Comparison of ENCODE assay signal across 12 cellular contexts in genomic region chr6:137728386-137729349, GRCh38.
DNase-seq lines count a peak whose midpoint lies in the region; ATAC-seq lines count a peak whose summit lies in the region.
"Had no signal": no experiment of that assay in that cellular context is flagged by ENCODE, and none has a peak within 500 bp of the region (broad histone marks: within the 10 kb centered on the region; RNA-seq: fewer than 3 reads in every experiment).

No MANE protein-coding gene starts in this region.

- H3K27ac ChIP-seq in caudate nucleus (ENCODE audit: low read depth, low read length), result no peak overlapping the region
- H3K27ac ChIP-seq: tibial artery had no signal

- ATAC-seq in GM19452 (IDR thresholded peaks at IDR 0.05; ENCODE audit: unreplicated experiment), result no peak
- no peak for ATAC-seq in HG03521 (IDR thresholded peaks at IDR 0.05; ENCODE audit: unreplicated experiment)

- DNase-seq in SKM-1 treated with dmso at 0.1 percent for 144 hours (lab: John Stamatoyannopoulos, UW; ENCODE audit: unreplicated experiment), result peak; percentile 30
- no peak for DNase-seq in SKM-1 (lab: John Stamatoyannopoulos, UW; ENCODE audit: unreplicated experiment)
- DNase-seq in caudate nucleus (lab: John Stamatoyannopoulos, UW), result peak in 40 of 61 donors; percentile 2 to 87 (median 32)
- DNase-seq in kidney tubule cell (ENCODE audit: low spot score), result peak; percentile 94
- DNase-seq in middle frontal gyrus (ENCODE audit: extremely low spot score, low spot score), result no peak
- no peak for DNase-seq in NCI-H1417 treated with DMSO at 0.1 percent for 48 hours (lab: John Stamatoyannopoulos, UW)
- DNase-seq: activated effector memory CD4-positive, alpha-beta T cell treated with anti-CD3 and anti-CD28 coated beads, Interleukin-2, amount 50 U/mL, for 16 hours; NCI-H1930; T-helper 2 cell; tibial artery had no signal

Comparison
In these comparisons a context has a peak if more than half of its experiments do, and no peak if none do; other contexts are left out.
1. DNase-seq: peak in SKM-1 treated with dmso at 0.1 percent for 144 hours (single experiment), caudate nucleus (40 of 61) and kidney tubule cell (single experiment); none in SKM-1 (single experiment), middle frontal gyrus (single experiment) and NCI-H1417 treated with DMSO at 0.1 percent for 48 hours (single experiment).